2 cellular contexts compared by ENCODE assay signal in genomic region chr19:3005345-3005744, GRCh38.
A peak's percentile ranks its signal among the peaks of the same experiment; 100 is the strongest.
TF ChIP-seq lines count a peak whose summit lies in the region.

No MANE protein-coding gene starts in this region.

TF ChIP-seq in SK-N-SH, 30 proteins besides CTCF, POLR2A, EP300 and RAD21:
- TF ChIP-seq RCOR1 (IDR thresholded peaks at IDR 0.05; ENCODE audit: low read length) = peak; percentile 64; the same call in 1 of the 2 replicates
- no peak for TF ChIP-seq MXI1 (IDR thresholded peaks at IDR 0.05; ENCODE audit: low read depth, low read length)
- no peak for TF ChIP-seq ELF1 (IDR thresholded peaks at IDR 0.05)
- TF ChIP-seq TCF12 (IDR thresholded peaks at IDR 0.05) = no peak
- TF ChIP-seq USF1 (IDR thresholded peaks at IDR 0.05; ENCODE audit: borderline replicate concordance, low read depth) = no peak
- TF ChIP-seq REST (IDR thresholded peaks at IDR 0.05; ENCODE audit: low read depth, low read length) = no peak
- no peak for TF ChIP-seq SIN3A (IDR thresholded peaks at IDR 0.05; ENCODE audit: borderline replicate concordance, low read depth, low read length)
- TF ChIP-seq ZBTB33 (IDR thresholded peaks at IDR 0.05; ENCODE audit: borderline replicate concordance, low read depth) = no peak
- peak; percentile 58 for TF ChIP-seq CHD2 (IDR thresholded peaks at IDR 0.05; ENCODE audit: low read length, partially characterized antibody)
- peak; percentile 84 for TF ChIP-seq GATA2 (CRISPR knock-in tag; IDR thresholded peaks at IDR 0.05)
- TF ChIP-seq SMC3 (IDR thresholded peaks at IDR 0.05; ENCODE audit: low read depth, low read length) = no peak
- TF ChIP-seq TAF1 (IDR thresholded peaks at IDR 0.05; ENCODE audit: borderline replicate concordance, low read depth, low read length) = no peak
- no peak for TF ChIP-seq POLR2AphosphoS5 (IDR thresholded peaks at IDR 0.05; ENCODE audit: low read depth, low read length)
- no peak for TF ChIP-seq MAX (IDR thresholded peaks at IDR 0.05; ENCODE audit: low read depth)
- no peak for TF ChIP-seq PBX3 (IDR thresholded peaks at IDR 0.05)
- TF ChIP-seq RFX5 (IDR thresholded peaks at IDR 0.05; ENCODE audit: low read length) = no peak
- TF ChIP-seq EZH2phosphoT487 (IDR thresholded peaks at IDR 0.05; ENCODE audit: borderline replicate concordance, low read depth) = no peak
- TF ChIP-seq NRF1 (IDR thresholded peaks at IDR 0.05; ENCODE audit: low read depth, low read length) = no peak
- TF ChIP-seq FOXJ3 (CRISPR knock-in tag; IDR thresholded peaks at IDR 0.05) = peak; percentile 74
- TF ChIP-seq USF2 (IDR thresholded peaks at IDR 0.05; ENCODE audit: borderline replicate concordance, low read depth, low read length) = no peak
- no peak for TF ChIP-seq TEAD4 (IDR thresholded peaks at IDR 0.05; ENCODE audit: borderline replicate concordance, insufficient read depth)

TF ChIP-seq in H1, 55 proteins besides CTCF, POLR2A, EP300 and RAD21:
- TF ChIP-seq CTBP2 (IDR thresholded peaks at IDR 0.05; ENCODE audit: borderline replicate concordance, insufficient read depth, insufficient read length, low read length) = no peak
- TF ChIP-seq TCF12 (IDR thresholded peaks at IDR 0.05; ENCODE audit: low read depth, low read length) = no peak
- TF ChIP-seq CHD2 (IDR thresholded peaks at IDR 0.05; ENCODE audit: low read length) = no peak
- no peak for TF ChIP-seq KDM5A (IDR thresholded peaks at IDR 0.05; ENCODE audit: low read length)
- no peak for TF ChIP-seq EGR1 (IDR thresholded peaks at IDR 0.05; ENCODE audit: borderline replicate concordance, low read depth, low read length)
- no peak for TF ChIP-seq POU5F1 (IDR thresholded peaks at IDR 0.05; ENCODE audit: low read depth, low read length)
- no peak for TF ChIP-seq TEAD4 (IDR thresholded peaks at IDR 0.05; ENCODE audit: low read depth, low read length)
- no peak for TF ChIP-seq ATF3 (IDR thresholded peaks at IDR 0.05; ENCODE audit: insufficient read depth, low read depth, low read length)
- no peak for TF ChIP-seq CHD7 (IDR thresholded peaks at IDR 0.05; ENCODE audit: insufficient replicate concordance, low read length)
- no peak for TF ChIP-seq TBP (IDR thresholded peaks at IDR 0.05; ENCODE audit: low read depth, low read length)
- no peak for TF ChIP-seq EZH2 (IDR thresholded peaks at IDR 0.05; ENCODE audit: low read depth, low read length, severe bottlenecking)
- no peak for TF ChIP-seq HDAC2 (IDR thresholded peaks at IDR 0.05; ENCODE audit: borderline replicate concordance in 1 of 2, low read depth in 2 of 2, low read length in 2 of 2)
- TF ChIP-seq ASH2L (IDR thresholded peaks at IDR 0.05; ENCODE audit: low read length) = no peak
- no peak for TF ChIP-seq CEBPB (IDR thresholded peaks at IDR 0.05; ENCODE audit: low read depth, low read length)
- no peak for TF ChIP-seq RBBP5 (IDR thresholded peaks at IDR 0.05; ENCODE audit: borderline replicate concordance, low read depth, low read length)
TF ChIP-seq in H1: peak in this region for 0.
